ENCODE assay signal across 28 cellular contexts in the genomic region with DNA sequence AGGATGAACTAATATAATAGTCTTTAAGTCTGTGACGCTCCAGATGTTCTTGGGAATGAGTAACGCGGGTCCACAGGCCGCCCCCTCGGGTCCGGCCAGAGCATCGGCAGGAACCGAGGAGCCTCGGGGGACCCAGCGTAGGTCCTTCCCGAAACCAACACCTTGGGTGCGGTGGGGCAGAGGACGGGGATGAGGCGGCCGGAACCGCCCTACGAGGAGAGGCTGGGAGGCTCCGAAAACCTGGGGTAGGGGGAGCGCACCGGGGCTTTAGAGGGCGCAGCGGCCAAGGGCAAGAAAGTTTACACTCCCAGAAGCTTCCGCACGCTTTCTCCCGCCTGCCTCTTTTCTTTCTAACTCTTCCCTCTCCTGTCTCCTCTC. TPM values are rescaled to one million over a fixed set of nuclear protein-coding genes. Genes with fewer than 3 reads are reported as not detected.
A peak's percentile ranks its signal among the peaks of the same experiment; 100 is the strongest.
DNase-seq lines count a peak whose midpoint lies in the region; ATAC-seq and TF ChIP-seq lines count a peak whose summit lies in the region.
"Had no signal": no experiment of that assay in that cellular context is flagged by ENCODE, and none has a peak within 500 bp of the region (broad histone marks: within the 10 kb centered on the region; RNA-seq: fewer than 3 reads in every experiment).

No MANE protein-coding gene starts in this region.

- no peak overlapping the region for H2BK120ac ChIP-seq in neuronal stem cell (ENCODE audit: low read depth, low read length)

- no peak overlapping the region for H2BK12ac ChIP-seq in neuronal stem cell (ENCODE audit: low read length)

- no peak overlapping the region for H2AK5ac ChIP-seq in neuronal stem cell (ENCODE audit: low read depth, low read length)

- no peak overlapping the region for H2BK5ac ChIP-seq in neuronal stem cell (ENCODE audit: low read length)

- no peak overlapping the region for H3K27ac Mint-ChIP-seq in activated CD4-positive, alpha-beta T cell treated with anti-CD3 and anti-CD28 coated beads, Interleukin-2, amount 10 ng/mL, durations not matched to agents 7 days and 5 days
- H3K27ac Mint-ChIP-seq: CD4-positive, alpha-beta memory T cell; dendritic cell treated with granulocyte-macrophage colony-stimulating factor and Interleukin-4, amounts not matched to agents 40 ng/mL and 50 ng/mL, for 4 days; mesothelial cell of epicardium; T-cell had no signal

- H3K36me3 Mint-ChIP-seq in activated CD4-positive, alpha-beta T cell treated with anti-CD3 and anti-CD28 coated beads, Interleukin-2, amount 10 ng/mL, durations not matched to agents 7 days and 5 days (ENCODE audit: low read depth) = peaks cover 5% of the 10 kb centered on the region
- H3K36me3 Mint-ChIP-seq: CD4-positive, alpha-beta memory T cell; mesothelial cell of epicardium; T-cell had no signal

- TF ChIP-seq CTCF in hepatocyte (IDR thresholded peaks at IDR 0.05; ENCODE audit: poor library complexity) = no peak

- H3K4me1 Mint-ChIP-seq in activated CD4-positive, alpha-beta T cell treated with anti-CD3 and anti-CD28 coated beads, Interleukin-2, amount 10 ng/mL, durations not matched to agents 7 days and 5 days = peaks cover 14% of the 10 kb centered on the region

- no peak overlapping the region for H3K23ac ChIP-seq in neuronal stem cell (ENCODE audit: low read depth, low read length, poor library complexity)

- H3K27me3 ChIP-seq in HUES6 (ENCODE audit: control insufficient read depth, insufficient read depth, low read length) = peaks cover 100% of the 10 kb centered on the region
- peaks cover 92% of the 10 kb centered on the region for H3K27me3 ChIP-seq in hepatocyte
- peaks cover 58 to 93% (median 80%) of the 10 kb centered on the region in 3 experiments for H3K27me3 ChIP-seq in neuronal stem cell (ENCODE audit: control insufficient read depth in 3 of 3, insufficient read depth in 3 of 3, low read depth in 1 of 3, low read length in 3 of 3)
- H3K27me3 ChIP-seq in HAP-1 (ENCODE audit: low read depth) = peaks cover 21% of the 10 kb centered on the region

- in situ Hi-C loops in HAP-1 (cut with MboI; ENCODE audit: low sequenced_read_pairs) = no loop called here

- H3K79me2 ChIP-seq in hepatocyte = no peaks in the 10 kb centered on the region

- no peak for DNase-seq in activated CD4-positive, alpha-beta T cell treated with anti-CD3 and anti-CD28 coated beads, Interleukin-2, amount 10 ng/mL, durations not matched to agents 7 days and 5 days
- no peak for DNase-seq in activated CD4-positive, alpha-beta T cell treated with anti-CD3 and anti-CD28 coated beads, Interleukin-2, amount 50 U/mL, for 1 hour
- DNase-seq in hepatocyte (ENCODE audit: low spot score) (no peak), neuronal stem cell (ENCODE audit: low spot score) (no peak), HAP-1 (ENCODE audit: low spot score in 2 of 2) (no peak), NCI-H146 treated with DMSO at 0.1 percent for 48 hours (lab: John Stamatoyannopoulos, UW; ENCODE audit: unreplicated experiment) (no peak)
- DNase-seq: activated CD4-positive, CD25-positive, alpha-beta regulatory T cell; activated CD8-positive, alpha-beta memory T cell treated with anti-CD3 and anti-CD28 coated beads, Interleukin-2, amount 50 U/mL, for 4 hours; activated naive CD4-positive, alpha-beta T cell treated with Interleukin-2 at 50 U/mL for 16 hours; body of pancreas; CD4-positive, alpha-beta memory T cell; DND-41; HCEC 1CT; MG63; NCI-H187 treated with DMSO at 0.1 percent for 48 hours; NCI-H446 treated with DMSO at 0.1 percent for 48 hours; nucleus accumbens; right cardiac atrium; T-cell had no signal

- no peak overlapping the region for H3K4ac ChIP-seq in neuronal stem cell (ENCODE audit: low read length)

- ATAC-seq in HG03280 (IDR thresholded peaks at IDR 0.05; ENCODE audit: unreplicated experiment) = no peak
- ATAC-seq: body of pancreas, right cardiac atrium, T-cell had no signal

- no peaks in the 10 kb centered on the region for H3K79me1 ChIP-seq in neuronal stem cell (ENCODE audit: low read depth, low read length)

- peak overlapping the region; percentile 65 for H3K4me2 ChIP-seq in hepatocyte
- peak overlapping the region; percentile 26 for H3K4me2 ChIP-seq in neuronal stem cell (ENCODE audit: insufficient read depth, low read length, poor library complexity, severe bottlenecking)

- H3K36me3 ChIP-seq in HUES6 (ENCODE audit: control insufficient read depth, insufficient read depth, low read length) = no peaks in the 10 kb centered on the region
- H3K36me3 ChIP-seq in hepatocyte (replicated peaks; ENCODE audit: insufficient read depth, low read depth) = no peaks in the 10 kb centered on the region
- no peaks in the 10 kb centered on the region for H3K36me3 ChIP-seq in neuronal stem cell (replicated peaks in 1 of 2; ENCODE audit: control insufficient read depth in 2 of 2, insufficient read depth in 2 of 2, low read length in 2 of 2)
- no peaks in the 10 kb centered on the region for H3K36me3 ChIP-seq in HAP-1 (replicated peaks)
- H3K36me3 ChIP-seq: MG63, vagina had no signal

- peak overlapping the region; percentile 19 for H3K4me3 Mint-ChIP-seq in activated CD4-positive, alpha-beta T cell treated with anti-CD3 and anti-CD28 coated beads, Interleukin-2, amount 10 ng/mL, durations not matched to agents 7 days and 5 days
- H3K4me3 Mint-ChIP-seq: dendritic cell treated with granulocyte-macrophage colony-stimulating factor and Interleukin-4, amounts not matched to agents 40 ng/mL and 50 ng/mL, for 4 days had no signal

- H4K91ac ChIP-seq in neuronal stem cell (ENCODE audit: low read depth, low read length, poor library complexity) = no peak overlapping the region

- H3K18ac ChIP-seq in neuronal stem cell (ENCODE audit: low read length) = no peak overlapping the region

- H3K27me3 Mint-ChIP-seq in activated CD4-positive, alpha-beta T cell treated with anti-CD3 and anti-CD28 coated beads, Interleukin-2, amount 10 ng/mL, durations not matched to agents 7 days and 5 days = peaks cover 71% of the 10 kb centered on the region

- H3K27ac ChIP-seq in HUES6 (ENCODE audit: low read depth, low read length) = no peak overlapping the region
- H3K27ac ChIP-seq in hepatocyte = no peak overlapping the region
- no peak overlapping the region for H3K27ac ChIP-seq in neuronal stem cell (replicated peaks; ENCODE audit: low read length)
- H3K27ac ChIP-seq: body of pancreas, vagina had no signal

- POLR2A ChIA-PET in activated CD4-positive, alpha-beta T cell treated with anti-CD3 and anti-CD28 coated beads, Interleukin-2, amount 10 ng/mL, durations not matched to agents 7 days and 5 days (lab: Charles Lee) = no interaction called here

- H3K4me1 ChIP-seq in HUES6 (ENCODE audit: control insufficient read depth, insufficient read depth, low read length) (peaks cover 5% of the 10 kb centered on the region), hepatocyte (ENCODE audit: insufficient read depth) (peaks cover 22% of the 10 kb centered on the region), neuronal stem cell (ENCODE audit: control insufficient read depth in 2 of 2, insufficient read depth in 1 of 2, low read depth in 1 of 2, low read length in 2 of 2) (peaks cover 5 to 6% of the 10 kb centered on the region in 2 donors), HAP-1 (no peaks in the 10 kb centered on the region)

- no peaks in the 10 kb centered on the region for H3K9me2 ChIP-seq in hepatocyte (replicated peaks; ENCODE audit: insufficient read depth)

- H3K9ac ChIP-seq in HUES6 (ENCODE audit: low read length) = no peak overlapping the region
- H3K9ac ChIP-seq in neuronal stem cell (ENCODE audit: low read depth, low read length, poor library complexity) = no peak overlapping the region

- peak overlapping the region; percentile 45 for H2AFZ ChIP-seq in hepatocyte
- peak overlapping the region; percentile 71 for H2AFZ ChIP-seq in neuronal stem cell (ENCODE audit: low read length)

- no peak overlapping the region for H4K8ac ChIP-seq in neuronal stem cell (ENCODE audit: low read depth, low read length)

- H2BK15ac ChIP-seq in neuronal stem cell (ENCODE audit: low read length) = no peak overlapping the region

- CTCF ChIA-PET in activated CD4-positive, alpha-beta T cell treated with anti-CD3 and anti-CD28 coated beads, Interleukin-2, amount 10 ng/mL, durations not matched to agents 7 days and 5 days (lab: Charles Lee) = no interaction called here

- H3K4me3 ChIP-seq in HUES6 (ENCODE audit: low read depth, low read length) (peak overlapping the region; percentile 65), hepatocyte (no peak overlapping the region), neuronal stem cell (ENCODE audit: low read length in 2 of 2) (no peak overlapping the region), HAP-1 (no peak overlapping the region)
- H3K4me3 ChIP-seq: body of pancreas, MG63, vagina had no signal

- peaks cover 3% of the 10 kb centered on the region; the same call in 1 of the 2 replicates for H3K9me3 ChIP-seq in HUES6 (ENCODE audit: control insufficient read depth, insufficient read depth, low read depth, low read length)
- H3K9me3 ChIP-seq in hepatocyte (ENCODE audit: low read depth) = no peaks in the 10 kb centered on the region
- H3K9me3 ChIP-seq in neuronal stem cell (replicated peaks in 1 of 2; ENCODE audit: control insufficient read depth in 2 of 2, insufficient read depth in 1 of 2, low read depth in 1 of 2, low read length in 2 of 2) = peaks cover 0 to 2% of the 10 kb centered on the region in 2 donors
- no peaks in the 10 kb centered on the region for H3K9me3 ChIP-seq in HAP-1
- H3K9me3 ChIP-seq: body of pancreas, MG63, vagina had no signal

- WGBS in hepatocyte (ENCODE audit: low lambda C conversion rate, missing lambda C conversion rate) = 2% methylated on average over 22 of the region's 25 CpGs
- WGBS in neuronal stem cell (ENCODE audit: extremely low coverage in 2 of 2, insufficient read length in 2 of 2, insufficient replicate concordance in 1 of 2), 2 donors = no CpG with 5 or more reads among the region's 25 CpGs

- H4K20me1 ChIP-seq in hepatocyte (ENCODE audit: insufficient read depth, poor library complexity, severe bottlenecking) = no peaks in the 10 kb centered on the region

- no peaks in the 10 kb centered on the region for H3K9me3 Mint-ChIP-seq in activated CD4-positive, alpha-beta T cell treated with anti-CD3 and anti-CD28 coated beads, Interleukin-2, amount 10 ng/mL, durations not matched to agents 7 days and 5 days
- H3K9me3 Mint-ChIP-seq: dendritic cell treated with granulocyte-macrophage colony-stimulating factor and Interleukin-4, amounts not matched to agents 40 ng/mL and 50 ng/mL, for 4 days; mesothelial cell of epicardium had no signal

- no peak overlapping the region for H3K14ac ChIP-seq in neuronal stem cell (ENCODE audit: low read length)

RNA-seq across cellular contexts. Expression of a gene that starts 7.1 kb away (rescaled TPM):
- total RNA-seq in activated CD4-positive, alpha-beta T cell treated with anti-CD3 and anti-CD28 coated beads, Interleukin-2, amount 10 ng/mL, durations not matched to agents 7 days and 5 days = not detected
- 0.10 TPM in 1 of 2 replicates, not detected in the other for total RNA-seq in hepatocyte
- polyA plus RNA-seq in hepatocyte = not detected in 2 replicates
- polyA plus RNA-seq in neuronal stem cell (2013, experiment 1 of 2) = 0.17 TPM
- polyA plus RNA-seq in neuronal stem cell (2013, experiment 2 of 2) = 0.19 TPM
- total RNA-seq: body of pancreas; CD4-positive, alpha-beta memory T cell; epithelial cell of proximal tubule; glomerular endothelial cell; HT1080; kidney epithelial cell; mesothelial cell of epicardium; right cardiac atrium; T-cell; vagina had no signal
- polyA plus RNA-seq: CD4-positive, alpha-beta memory T cell had no signal
